8 cellular contexts compared by ENCODE assay signal in genomic region chr2:73920577-73921545, GRCh38. TPM values are rescaled to one million over a fixed set of nuclear protein-coding genes. Genes with fewer than 3 reads are reported as not detected.
DNase-seq lines count a peak whose midpoint lies in the region; ATAC-seq and TF ChIP-seq lines count a peak whose summit lies in the region.

No MANE protein-coding gene starts in this region.

- 42% methylated on average over 9 of the region's 12 CpGs for WGBS in mesenchymal stem cell

- H2BK5ac ChIP-seq in mesenchymal stem cell (ENCODE audit: low read depth, low read length, poor library complexity, severe bottlenecking) = no peak overlapping the region

- H2BK120ac ChIP-seq in mesenchymal stem cell (ENCODE audit: low read depth, low read length) = no peak overlapping the region

- H3K36me3 ChIP-seq in ascending aorta (peaks cover 26 to 38% of the 10 kb centered on the region in 2 donors), mesenchymal stem cell (ENCODE audit: control insufficient read depth in 1 of 2, insufficient read depth in 2 of 2, low read depth in 1 of 2, low read length in 2 of 2) (peaks cover 0 to 19% of the 10 kb centered on the region in 2 experiments)

- no peak overlapping the region for H2BK15ac ChIP-seq in mesenchymal stem cell (ENCODE audit: low read depth, poor library complexity, severe bottlenecking)

- no peak overlapping the region for H2BK12ac ChIP-seq in mesenchymal stem cell (ENCODE audit: low read length in 2 of 2)

- peaks cover 0 to 2% of the 10 kb centered on the region in 2 donors for H3K4me1 ChIP-seq in ascending aorta
- no peaks in the 10 kb centered on the region for H3K4me1 ChIP-seq in mesenchymal stem cell (ENCODE audit: control insufficient read depth, insufficient read depth, low read depth, low read length)

- H2AFZ ChIP-seq in mesenchymal stem cell (ENCODE audit: low read depth, low read length) = peak overlapping the region; percentile 3

- intact Hi-C loops in ascending aorta (cut with DNase I) = loop anchor here (10.0 kb wide), 2 partner anchors 224 to 686 kb away; partner anchors contain the start of genes BOLA3, CCT7 and PRADC1

- no peak overlapping the region for H4K91ac ChIP-seq in mesenchymal stem cell (ENCODE audit: low read length)

- no peaks in the 10 kb centered on the region for H3K79me1 ChIP-seq in mesenchymal stem cell (replicated peaks; ENCODE audit: low read length, poor library complexity, severe bottlenecking)

- H3K9ac ChIP-seq in mesenchymal stem cell (ENCODE audit: low read length) = no peak overlapping the region

- no peak overlapping the region for H3K4me2 ChIP-seq in mesenchymal stem cell (ENCODE audit: low read length, poor library complexity, severe bottlenecking)

- H3K14ac ChIP-seq in mesenchymal stem cell (ENCODE audit: low read length in 2 of 2) = no peak overlapping the region

- H4K8ac ChIP-seq in mesenchymal stem cell (ENCODE audit: low read length) = peak overlapping the region; percentile 13

- ATAC-seq in HG02973 (IDR thresholded peaks at IDR 0.05; ENCODE audit: unreplicated experiment) (no peak), GM18502 (IDR thresholded peaks at IDR 0.05; ENCODE audit: poor library complexity, unreplicated experiment) (no peak)

- TF ChIP-seq CTCF in ascending aorta (IDR thresholded peaks at IDR 0.05) = peak in 2 of 3 experiments; percentile 16 to 41

- H3K18ac ChIP-seq in mesenchymal stem cell (ENCODE audit: low read depth in 1 of 2, low read length in 2 of 2) = no peak overlapping the region

- no peak overlapping the region for H3K23ac ChIP-seq in mesenchymal stem cell (ENCODE audit: low read length in 2 of 2)

- H3K27me3 ChIP-seq in ascending aorta (no peaks in the 10 kb centered on the region), mesenchymal stem cell (ENCODE audit: control insufficient read depth in 1 of 2, insufficient read depth in 1 of 2, low read length in 2 of 2) (peaks cover 0 to 70% of the 10 kb centered on the region in 2 experiments)

- H3K27ac ChIP-seq in ascending aorta (no peak overlapping the region), mesenchymal stem cell (ENCODE audit: low read length, poor library complexity, severe bottlenecking) (no peak overlapping the region)

- no peaks in the 10 kb centered on the region for H3K9me3 ChIP-seq in ascending aorta
- no peaks in the 10 kb centered on the region for H3K9me3 ChIP-seq in mesenchymal stem cell (ENCODE audit: control insufficient read depth, low read length)

- H3K4me3 ChIP-seq in ascending aorta (no peak overlapping the region), mesenchymal stem cell (ENCODE audit: insufficient read depth in 1 of 2, low read depth in 1 of 2, low read length in 2 of 2) (no peak overlapping the region)

- no peak overlapping the region for H2AK5ac ChIP-seq in mesenchymal stem cell (ENCODE audit: low read length, severe bottlenecking)

- peak; percentile 43 for DNase-seq in AG20443 (ENCODE audit: low spot score)
- peak; percentile 26 for DNase-seq in H4 (ENCODE audit: low spot score)
- peak; percentile 26 for DNase-seq in RPMI8226
- DNase-seq in ascending aorta (ENCODE audit: low spot score in 2 of 2) = peak in 1 of 2 donors; percentile 72
- peak; percentile 47 for DNase-seq in mesenchymal stem cell
- no peak for DNase-seq in foreskin melanocyte

- H3K4ac ChIP-seq in mesenchymal stem cell (ENCODE audit: low read depth in 1 of 2, low read length in 2 of 2) = no peak overlapping the region

RNA-seq across cellular contexts. Expression of gene DGUOK, which starts 5.8 kb away (rescaled TPM):
- total RNA-seq in H4 (2014; rRNA removed; shearing (Covaris generic)) = 110 and 150 TPM in 2 replicates
- total RNA-seq in ascending aorta = 79.7 TPM
- 115 TPM for polyA plus RNA-seq in mesenchymal stem cell (2013, experiment 1 of 2)
- polyA plus RNA-seq in mesenchymal stem cell (2013, experiment 2 of 2) = 112 TPM

RNA-seq across cellular contexts. Expression of gene ACTG2, which starts 28.1 kb away (rescaled TPM):
- not detected in 2 replicates for total RNA-seq in H4 (2014; rRNA removed; shearing (Covaris generic))
- 134 TPM for total RNA-seq in ascending aorta
- 101 TPM for polyA plus RNA-seq in mesenchymal stem cell (2013, experiment 1 of 2)
- polyA plus RNA-seq in mesenchymal stem cell (2013, experiment 2 of 2) = 99.5 TPM

Comparison
In these comparisons a context has a peak if more than half of its experiments do, and no peak if none do; other contexts are left out.
1. RNA of gene ACTG2, which starts 28.1 kb away (total RNA-seq): 134 TPM in ascending aorta (single experiment); not detected in H4; every median in the first group is over 100 times any median in the second.